15 cellular contexts compared by ENCODE assay signal in the genomic region with DNA sequence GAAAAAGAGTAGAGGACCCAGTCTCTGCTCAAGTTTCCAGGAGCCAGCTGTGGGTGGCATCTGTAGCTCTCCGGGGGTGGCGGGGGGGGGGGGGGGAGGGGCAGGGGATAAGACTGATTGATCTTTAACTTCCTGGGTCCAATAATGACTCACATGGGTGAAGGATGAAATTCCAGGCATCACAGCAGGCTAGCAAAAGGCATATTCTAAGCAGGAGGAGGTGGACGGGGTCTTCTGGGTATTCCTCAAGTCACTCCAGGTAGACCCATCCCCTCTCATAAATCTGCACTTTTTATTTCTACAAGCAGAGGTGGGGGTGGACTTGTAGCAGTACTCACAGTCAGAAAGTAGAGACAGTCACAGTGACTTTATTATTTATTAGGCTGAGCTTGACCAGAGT.
DNase-seq lines count a peak whose midpoint lies in the region; ATAC-seq and TF ChIP-seq lines count a peak whose summit lies in the region.
"Had no signal": no experiment of that assay in that cellular context is flagged by ENCODE, and none has a peak within 500 bp of the region (broad histone marks: within the 10 kb centered on the region; RNA-seq: fewer than 3 reads in every experiment).

No MANE protein-coding gene starts in this region.

- peak overlapping the region; percentile 54 to 77 for H3K27ac Mint-ChIP-seq in natural killer cell treated with Interleukin-12 subunit alpha and Interleukin-12 subunit beta and Interleukin-15 and Interleukin-18, amount 100 ng/mL, for 72 hours
- H3K27ac Mint-ChIP-seq in natural killer cell: no peak overlapping the region
- H3K27ac Mint-ChIP-seq: CD4-positive, alpha-beta T cell had no signal

- no peaks in the 10 kb centered on the region; a peak in 1 of 4 replicates for H3K4me1 ChIP-seq in SK-N-SH (ENCODE audit: control insufficient read depth in 1 of 2, insufficient read depth in 2 of 2, low read depth in 1 of 2, low read length in 1 of 2)
- H3K4me1 ChIP-seq in breast epithelium: no peaks in the 10 kb centered on the region
- H3K4me1 ChIP-seq: Caco-2 had no signal

- peaks cover 4% of the 10 kb centered on the region for H3F3A ChIP-seq in SK-N-SH (replicated peaks; ENCODE audit: insufficient read depth)

- H3K79me2 ChIP-seq in SK-N-SH (ENCODE audit: insufficient read depth): no peaks in the 10 kb centered on the region

- H3K9me2 ChIP-seq in SK-N-SH: no peaks in the 10 kb centered on the region

- no peak overlapping the region for H3K27ac ChIP-seq in SK-N-SH (ENCODE audit: low read depth in 2 of 2, low read length in 1 of 2)
- H3K27ac ChIP-seq in breast epithelium: no peak overlapping the region
- H3K27ac ChIP-seq: 22Rv1, C4-2B, GM23248 had no signal

- TF ChIP-seq POLR2A in breast epithelium (IDR thresholded peaks at IDR 0.05): no peak

- H4K20me1 ChIP-seq in SK-N-SH (ENCODE audit: insufficient read depth): no peaks in the 10 kb centered on the region

- no peaks in the 10 kb centered on the region for H3K9me3 Mint-ChIP-seq in natural killer cell treated with Interleukin-12 subunit alpha and Interleukin-12 subunit beta and Interleukin-15 and Interleukin-18, amount 100 ng/mL, for 72 hours
- H3K9me3 Mint-ChIP-seq in natural killer cell: no peaks in the 10 kb centered on the region
- H3K9me3 Mint-ChIP-seq: CD4-positive, alpha-beta T cell had no signal

- H3K27me3 ChIP-seq in SK-N-SH (ENCODE audit: insufficient read depth): no peaks in the 10 kb centered on the region
- no peaks in the 10 kb centered on the region for H3K27me3 ChIP-seq in breast epithelium

- peaks cover 15 to 28% of the 10 kb centered on the region in 2 donors for H3K4me1 Mint-ChIP-seq in natural killer cell treated with Interleukin-12 subunit alpha and Interleukin-12 subunit beta and Interleukin-15 and Interleukin-18, amount 100 ng/mL, for 72 hours (ENCODE audit: low read depth in 2 of 2)
- H3K4me1 Mint-ChIP-seq in natural killer cell: peaks cover 0 to 5% of the 10 kb centered on the region in 2 donors

- WGBS in SK-N-SH (ENCODE audit: low lambda C conversion rate): 73% methylated on average over 3 of the region's 3 CpGs

- H3K4me3 ChIP-seq in SK-N-SH (ENCODE audit: low read depth in 2 of 2, low read length in 1 of 2) (no peak overlapping the region), breast epithelium (no peak overlapping the region)
- H3K4me3 ChIP-seq: A549, GM23248 had no signal

- ATAC-seq in SK-N-SH treated with all-trans-retinoic acid at 6 μM for 48 hours (no peak), natural killer cell (no peak)
- ATAC-seq in natural killer cell treated with Interleukin-12 subunit alpha and Interleukin-12 subunit beta and Interleukin-15 and Interleukin-18, amount 100 ng/mL, for 72 hours: no peak

- CTCF ChIA-PET in SK-N-SH (lab: Yijun Ruan, JAX): interaction anchor here (1.1 kb wide), 1 partner anchor 37 kb away, joined by 3 read pairs; no protein-coding TSS in a partner anchor

- TF ChIP-seq RAD21 in SK-N-SH (IDR thresholded peaks at IDR 0.05; ENCODE audit: low read length): no peak

- TF ChIP-seq CTCF in SK-N-SH (IDR thresholded peaks at IDR 0.05) (no peak), natural killer cell (IDR thresholded peaks at IDR 0.05) (no peak), breast epithelium (IDR thresholded peaks at IDR 0.05) (no peak)

- H3K36me3 Mint-ChIP-seq in natural killer cell treated with Interleukin-12 subunit alpha and Interleukin-12 subunit beta and Interleukin-15 and Interleukin-18, amount 100 ng/mL, for 72 hours: no peaks in the 10 kb centered on the region
- no peaks in the 10 kb centered on the region for H3K36me3 Mint-ChIP-seq in natural killer cell

- intact Hi-C loops in natural killer cell (cut with micrococcal nuclease): no loop called here
- intact Hi-C loops in breast epithelium (cut with DNase I; ENCODE audit: low total_unique reads): no loop called here

- no peak overlapping the region for H2AFZ ChIP-seq in SK-N-SH (ENCODE audit: low read depth)
- H2AFZ ChIP-seq: GM23248 had no signal

- H3K9me3 ChIP-seq in SK-N-SH (no peaks in the 10 kb centered on the region; the same call in 1 of the 2 replicates), breast epithelium (no peaks in the 10 kb centered on the region)
- H3K9me3 ChIP-seq: A549, Caco-2 had no signal

- no peak overlapping the region for H3K9ac ChIP-seq in SK-N-SH
- H3K9ac ChIP-seq: GM23248 had no signal

- H3K27me3 Mint-ChIP-seq in natural killer cell treated with Interleukin-12 subunit alpha and Interleukin-12 subunit beta and Interleukin-15 and Interleukin-18, amount 100 ng/mL, for 72 hours: peaks cover 17% of the 10 kb centered on the region in 2 donors
- H3K27me3 Mint-ChIP-seq in natural killer cell (ENCODE audit: low read depth in 2 of 2): peaks cover 11 to 27% of the 10 kb centered on the region in 2 donors

- H3K36me3 ChIP-seq in SK-N-SH (replicated peaks in 1 of 2; ENCODE audit: control insufficient read depth in 1 of 2, insufficient read depth in 2 of 2, low read length in 1 of 2) (no peaks in the 10 kb centered on the region), breast epithelium (no peaks in the 10 kb centered on the region)

- DNase-seq in SK-N-SH (peak; percentile 7), natural killer cell (no peak), renal cortical epithelial cell (ENCODE audit: low read depth) (peak; percentile 17), NCI-H226 (no peak), breast epithelium (ENCODE audit: low spot score in 2 of 2) (no peak)
- DNase-seq in natural killer cell treated with Interleukin-12 subunit alpha and Interleukin-12 subunit beta and Interleukin-15 and Interleukin-18, amount 100 ng/mL, for 72 hours (ENCODE audit: low spot score): no peak
- DNase-seq: AML-193; Caco-2; CD4-positive, alpha-beta T cell; GM23248; HCEC 1CT had no signal

- TF ChIP-seq EP300 in SK-N-SH (IDR thresholded peaks at IDR 0.05; ENCODE audit: borderline replicate concordance in 1 of 2, low read depth in 1 of 2, low read length in 1 of 2): no peak

- peak overlapping the region; percentile 53 for H3K4me3 Mint-ChIP-seq in natural killer cell treated with Interleukin-12 subunit alpha and Interleukin-12 subunit beta and Interleukin-15 and Interleukin-18, amount 100 ng/mL, for 72 hours
- H3K4me3 Mint-ChIP-seq in natural killer cell: no peak overlapping the region
- H3K4me3 Mint-ChIP-seq: CD4-positive, alpha-beta T cell had no signal

- no peak overlapping the region for H3K4me2 ChIP-seq in SK-N-SH
- H3K4me2 ChIP-seq: A549 had no signal

- POLR2A ChIA-PET in SK-N-SH (lab: Yijun Ruan, JAX): no interaction called here

TF ChIP-seq in SK-N-SH, 30 proteins besides CTCF, POLR2A, EP300 and RAD21:
- TF ChIP-seq RCOR1 (IDR thresholded peaks at IDR 0.05; ENCODE audit: low read length): no peak
- no peak for TF ChIP-seq FOSL2 (IDR thresholded peaks at IDR 0.05; ENCODE audit: borderline replicate concordance, low read depth)
- no peak for TF ChIP-seq GABPA (IDR thresholded peaks at IDR 0.05; ENCODE audit: low read depth)
- TF ChIP-seq ELF1 (IDR thresholded peaks at IDR 0.05): no peak
- TF ChIP-seq SMC3 (IDR thresholded peaks at IDR 0.05; ENCODE audit: low read depth, low read length): no peak
- TF ChIP-seq FOXM1 (IDR thresholded peaks at IDR 0.05; ENCODE audit: low read depth): no peak
- TF ChIP-seq FOXJ3 (CRISPR knock-in tag; IDR thresholded peaks at IDR 0.05): no peak
- no peak for TF ChIP-seq NRF1 (IDR thresholded peaks at IDR 0.05; ENCODE audit: low read depth, low read length)
- no peak for TF ChIP-seq PBX3 (IDR thresholded peaks at IDR 0.05)
- no peak for TF ChIP-seq MXI1 (IDR thresholded peaks at IDR 0.05; ENCODE audit: low read depth, low read length)

TF ChIP-seq in SK-N-SH treated with all-trans-retinoic acid at 6 μM for 48 hours, 23 proteins besides CTCF, POLR2A, EP300 and RAD21:
- TF ChIP-seq, protein P1, sequence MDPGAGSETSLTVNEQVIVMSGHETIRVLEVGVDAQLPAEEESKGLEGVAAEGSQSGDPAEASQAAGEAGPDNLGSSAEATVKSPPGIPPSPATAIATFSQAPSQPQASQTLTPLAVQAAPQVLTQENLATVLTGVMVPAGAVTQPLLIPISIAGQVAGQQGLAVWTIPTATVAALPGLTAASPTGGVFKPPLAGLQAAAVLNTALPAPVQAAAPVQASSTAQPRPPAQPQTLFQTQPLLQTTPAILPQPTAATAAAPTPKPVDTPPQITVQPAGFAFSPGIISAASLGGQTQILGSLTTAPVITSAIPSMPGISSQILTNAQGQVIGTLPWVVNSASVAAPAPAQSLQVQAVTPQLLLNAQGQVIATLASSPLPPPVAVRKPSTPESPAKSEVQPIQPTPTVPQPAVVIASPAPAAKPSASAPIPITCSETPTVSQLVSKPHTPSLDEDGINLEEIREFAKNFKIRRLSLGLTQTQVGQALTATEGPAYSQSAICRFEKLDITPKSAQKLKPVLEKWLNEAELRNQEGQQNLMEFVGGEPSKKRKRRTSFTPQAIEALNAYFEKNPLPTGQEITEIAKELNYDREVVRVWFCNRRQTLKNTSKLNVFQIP (CRISPR knock-in tag; IDR thresholded peaks at IDR 0.05; ENCODE audit: borderline replicate concordance, low read depth): no peak
- TF ChIP-seq SNAI2 (CRISPR knock-in tag; IDR thresholded peaks at IDR 0.05) (no peak), TCF4 (CRISPR knock-in tag; IDR thresholded peaks at IDR 0.05; ENCODE audit: borderline replicate concordance) (no peak), ZFP3 (CRISPR knock-in tag; IDR thresholded peaks at IDR 0.05) (no peak), CSDC2 (CRISPR knock-in tag; IDR thresholded peaks at IDR 0.05) (no peak)

Comparison
In these comparisons a context has a peak if more than half of its experiments do, and no peak if none do; other contexts are left out.
1. H3K27ac Mint-ChIP-seq: peak in natural killer cell treated with Interleukin-12 subunit alpha and Interleukin-12 subunit beta and Interleukin-15 and Interleukin-18, amount 100 ng/mL, for 72 hours (2 of 2); none in natural killer cell (0 of 2).
2. DNase-seq: peak in SK-N-SH (single experiment) and renal cortical epithelial cell (single experiment); none in natural killer cell treated with Interleukin-12 subunit alpha and Interleukin-12 subunit beta and Interleukin-15 and Interleukin-18, amount 100 ng/mL, for 72 hours (single experiment), natural killer cell (single experiment), NCI-H226 (single experiment) and breast epithelium (0 of 2).